Comparison of ENCODE assay signal across 22 cellular contexts in the genomic region with DNA sequence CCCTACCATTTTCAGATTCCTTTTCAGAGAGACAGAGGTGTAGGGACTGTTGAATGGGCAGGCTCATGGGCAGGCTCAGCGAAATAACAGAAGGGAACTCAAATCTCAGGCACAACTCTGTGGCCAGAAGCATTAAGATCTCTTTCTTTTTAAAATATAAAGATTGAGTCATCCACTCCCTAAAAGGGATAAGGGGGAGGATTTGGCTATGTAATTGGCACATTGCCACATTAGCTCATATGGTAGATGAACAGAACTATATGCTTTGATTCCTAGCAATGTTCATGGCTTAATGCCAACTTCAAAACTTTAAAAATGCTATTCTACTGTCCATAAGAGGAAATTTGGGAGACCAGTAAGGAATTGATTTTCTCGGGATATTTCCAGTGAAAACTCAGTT. TPM values are rescaled to one million over a fixed set of nuclear protein-coding genes. Genes with fewer than 3 reads are reported as not detected.
DNase-seq lines count a peak whose midpoint lies in the region; ATAC-seq and TF ChIP-seq lines count a peak whose summit lies in the region.
"Had no signal": no experiment of that assay in that cellular context is flagged by ENCODE, and none has a peak within 500 bp of the region (broad histone marks: within the 10 kb centered on the region; RNA-seq: fewer than 3 reads in every experiment).

No MANE protein-coding gene starts in this region.

- no peaks in the 10 kb centered on the region for H3K4me1 Mint-ChIP-seq in activated CD4-positive, alpha-beta T cell treated with anti-CD3 and anti-CD28 coated beads for 36 hours
- H3K4me1 Mint-ChIP-seq: activated CD4-positive, alpha-beta T cell treated with anti-CD3 and anti-CD28 coated beads, Interleukin-2, amount 10 ng/mL, durations not matched to agents 7 days and 5 days; activated naive CD4-positive, alpha-beta T cell treated with anti-CD3 and anti-CD28 coated beads, Interleukin-2, amount 10 ng/mL, durations not matched to agents 7 days and 5 days; CD4-positive, alpha-beta memory T cell had no signal

- H3K9me3 ChIP-seq in A673 (ENCODE audit: low read depth, low read length, poor library complexity, severe bottlenecking) = no peaks in the 10 kb centered on the region
- H3K9me3 ChIP-seq in mammary epithelial cell (replicated peaks; ENCODE audit: insufficient read depth, low read length) = no peaks in the 10 kb centered on the region
- H3K9me3 ChIP-seq: right lobe of liver, stomach, uterus had no signal

- no peak overlapping the region for H3K9ac ChIP-seq in mammary epithelial cell (ENCODE audit: insufficient read depth, low read length)

- no peak overlapping the region for H3K27ac ChIP-seq in A673 (ENCODE audit: low read depth, low read length, poor library complexity, severe bottlenecking)
- H3K27ac ChIP-seq in mammary epithelial cell (ENCODE audit: insufficient read depth, low read depth, low read length) = no peak overlapping the region
- H3K27ac ChIP-seq: right lobe of liver, stomach, uterus had no signal

- POLR2A ChIA-PET in A673 (lab: Charles Lee; ENCODE audit: low non-redundant PET) = no interaction called here
- POLR2A ChIA-PET in activated CD4-positive, alpha-beta T cell treated with anti-CD3 and anti-CD28 coated beads for 36 hours (lab: Charles Lee) = no interaction called here

- H3K27ac Mint-ChIP-seq in activated CD4-positive, alpha-beta T cell treated with anti-CD3 and anti-CD28 coated beads for 36 hours = no peak overlapping the region
- H3K27ac Mint-ChIP-seq: activated CD4-positive, alpha-beta T cell treated with anti-CD3 and anti-CD28 coated beads, Interleukin-2, amount 10 ng/mL, durations not matched to agents 7 days and 5 days; activated naive CD4-positive, alpha-beta T cell treated with anti-CD3 and anti-CD28 coated beads, Interleukin-2, amount 10 ng/mL, durations not matched to agents 7 days and 5 days; CD4-positive, alpha-beta memory T cell had no signal

- in situ Hi-C loops in mammary epithelial cell (cut with MboI; ENCODE audit: low sequenced_read_pairs in 2 of 2) = loop anchor here (10.0 to 25.0 kb wide), 2 partner anchors 255 to 1288 kb away; no protein-coding TSS in a partner anchor

- BruUV-seq in A673 (replicated peaks; lab: Mats Ljungman, UMichigan) = no TSS peak
- no TSS peak for BruUV-seq in mammary epithelial cell (replicated peaks; lab: Mats Ljungman, UMichigan)

- CTCF ChIA-PET in A673 (lab: Charles Lee) = no interaction called here
- CTCF ChIA-PET in mammary epithelial cell (lab: Charles Lee; ENCODE audit: low non-redundant PET) = no interaction called here
- CTCF ChIA-PET in activated CD4-positive, alpha-beta T cell treated with anti-CD3 and anti-CD28 coated beads for 36 hours (lab: Charles Lee) = no interaction called here

- ATAC-seq in left ventricle myocardium superior = no peak
- no peak for ATAC-seq in activated CD4-positive, alpha-beta T cell treated with anti-CD3 and anti-CD28 coated beads for 36 hours
- ATAC-seq: right lobe of liver had no signal

- no peaks in the 10 kb centered on the region for H3K27me3 ChIP-seq in A673 (replicated peaks; ENCODE audit: insufficient read depth, low read depth, low read length, poor library complexity)
- H3K27me3 ChIP-seq in mammary epithelial cell (ENCODE audit: insufficient read depth, low read length) = no peaks in the 10 kb centered on the region
- H3K27me3 ChIP-seq: right lobe of liver, uterus had no signal

- H3K9me3 Mint-ChIP-seq in activated CD4-positive, alpha-beta T cell treated with anti-CD3 and anti-CD28 coated beads for 36 hours (ENCODE audit: low read depth) = no peaks in the 10 kb centered on the region
- H3K9me3 Mint-ChIP-seq: activated CD4-positive, alpha-beta T cell treated with anti-CD3 and anti-CD28 coated beads, Interleukin-2, amount 10 ng/mL, durations not matched to agents 7 days and 5 days; activated naive CD4-positive, alpha-beta T cell treated with anti-CD3 and anti-CD28 coated beads, Interleukin-2, amount 10 ng/mL, durations not matched to agents 7 days and 5 days had no signal

- no peaks in the 10 kb centered on the region for H3K36me3 Mint-ChIP-seq in activated CD4-positive, alpha-beta T cell treated with anti-CD3 and anti-CD28 coated beads for 36 hours (ENCODE audit: low read depth)
- H3K36me3 Mint-ChIP-seq: activated naive CD4-positive, alpha-beta T cell treated with anti-CD3 and anti-CD28 coated beads, Interleukin-2, amount 10 ng/mL, durations not matched to agents 7 days and 5 days; CD4-positive, alpha-beta memory T cell had no signal

- H4K20me1 ChIP-seq in mammary epithelial cell (ENCODE audit: insufficient read depth, low read length) = no peaks in the 10 kb centered on the region

- no peak overlapping the region for H3K4me2 ChIP-seq in mammary epithelial cell (ENCODE audit: insufficient read depth, low read depth, low read length)

- H3K79me2 ChIP-seq in mammary epithelial cell (ENCODE audit: insufficient read depth, low read length) = no peaks in the 10 kb centered on the region

- no peak overlapping the region for H2AFZ ChIP-seq in mammary epithelial cell (ENCODE audit: low read depth, low read length)

- H3K36me3 ChIP-seq in A673 (ENCODE audit: insufficient read depth, low read length, poor library complexity, severe bottlenecking) (no peaks in the 10 kb centered on the region), mammary epithelial cell (ENCODE audit: insufficient read depth, low read length) (no peaks in the 10 kb centered on the region)
- H3K36me3 ChIP-seq: right lobe of liver, stomach, uterus had no signal

- H3K4me1 ChIP-seq in A673 (ENCODE audit: insufficient read depth, low read length, poor library complexity, severe bottlenecking) = no peaks in the 10 kb centered on the region
- H3K4me1 ChIP-seq in mammary epithelial cell (ENCODE audit: insufficient read depth, low read length) = no peaks in the 10 kb centered on the region
- H3K4me1 ChIP-seq: right lobe of liver, stomach, uterus had no signal

- 19% methylated on average over 2 of the region's 2 CpGs for WGBS in mammary epithelial cell (ENCODE audit: low coverage, missing lambda C conversion rate)

- H3K4me3 ChIP-seq in A673 (ENCODE audit: low read depth, low read length, poor library complexity, severe bottlenecking) (no peak overlapping the region), mammary epithelial cell (replicated peaks in 1 of 3; ENCODE audit: insufficient read depth in 1 of 3, low read depth in 2 of 3, low read length in 3 of 3) (no peak overlapping the region)
- H3K4me3 ChIP-seq: right lobe of liver, stomach, uterus had no signal

- H3K4me3 Mint-ChIP-seq in activated CD4-positive, alpha-beta T cell treated with anti-CD3 and anti-CD28 coated beads for 36 hours = no peak overlapping the region
- H3K4me3 Mint-ChIP-seq: activated CD4-positive, alpha-beta T cell treated with anti-CD3 and anti-CD28 coated beads, Interleukin-2, amount 10 ng/mL, durations not matched to agents 7 days and 5 days; activated naive CD4-positive, alpha-beta T cell treated with anti-CD3 and anti-CD28 coated beads, Interleukin-2, amount 10 ng/mL, durations not matched to agents 7 days and 5 days; CD4-positive, alpha-beta memory T cell had no signal

- intact Hi-C loops in A673 (cut with micrococcal nuclease; ENCODE audit: unreplicated experiment) (no loop called here), mammary epithelial cell (cut with micrococcal nuclease) (loop anchor here (10.0 kb wide), 1 partner anchor 1298 kb away; no protein-coding TSS in a partner anchor), left ventricle myocardium superior (cut with micrococcal nuclease) (no loop called here)
- intact Hi-C loops in activated CD4-positive, alpha-beta T cell treated with anti-CD3 and anti-CD28 coated beads for 36 hours (cut with DNase I, micrococcal nuclease) = no loop called here

- dilution Hi-C loops in mammary epithelial cell (cut with HindIII; ENCODE audit: low sequenced_read_pairs) = no loop called here

- DNase-seq in A673 (ENCODE audit: low spot score) (peak; percentile 12), NCI-H2171 treated with DMSO at 0.1 percent for 48 hours (lab: John Stamatoyannopoulos, UW) (peak; percentile 6), mammary epithelial cell (peak; percentile 5), foreskin melanocyte (peak; percentile 66), left ventricle myocardium superior (no peak), epidermal melanocyte (ENCODE audit: insufficient read length, low spot score) (no peak)
- DNase-seq in activated CD4-positive, alpha-beta T cell treated with anti-CD3 and anti-CD28 coated beads, Interleukin-2, amount 50 U/mL, for 48 hours = no peak
- DNase-seq in activated CD4-positive, alpha-beta T cell treated with anti-CD3 and anti-CD28 coated beads for 36 hours = no peak
- DNase-seq: activated CD4-positive, alpha-beta T cell treated with anti-CD3 and anti-CD28 coated beads, Interleukin-2, amount 10 ng/mL, durations not matched to agents 7 days and 5 days; activated naive CD4-positive, alpha-beta T cell treated with anti-CD3 and anti-CD28 coated beads, Interleukin-2, amount 10 ng/mL, durations not matched to agents 7 days and 5 days; CD4-positive, alpha-beta memory T cell; DND-41; effector CD4-positive, alpha-beta T cell; NCI-H1694; NCI-H446 treated with DMSO at 0.1 percent for 48 hours; right lobe of liver; stimulated activated CD4-positive, alpha-beta T cell treated with anti-CD3 and anti-CD28 coated beads, Interleukin-2, amount 100 ng/mL, for 24 hours; stomach; uterus had no signal

- TF ChIP-seq CTCF in A673 (conservative IDR thresholded peaks at IDR 0.05; ENCODE audit: low read depth, low read length) (no peak), mammary epithelial cell (conservative IDR thresholded peaks at IDR 0.05 in 1 of 2, IDR thresholded peaks at IDR 0.05 in 1 of 2; ENCODE audit: extremely low read depth in 1 of 2, insufficient read depth in 1 of 2, low read depth in 1 of 2, low read length in 2 of 2) (no peak)

- peaks cover 2% of the 10 kb centered on the region for H3K27me3 Mint-ChIP-seq in activated CD4-positive, alpha-beta T cell treated with anti-CD3 and anti-CD28 coated beads for 36 hours
- H3K27me3 Mint-ChIP-seq: activated naive CD4-positive, alpha-beta T cell treated with anti-CD3 and anti-CD28 coated beads, Interleukin-2, amount 10 ng/mL, durations not matched to agents 7 days and 5 days had no signal

RNA-seq across cellular contexts. Expression of a gene that starts 53.8 kb away (rescaled TPM):
- total RNA-seq in A673 (2021) (not detected in 2 replicates), mammary epithelial cell (not detected), left ventricle myocardium superior (0.07 TPM)
- not detected for polyA plus RNA-seq in mammary epithelial cell
- polyA minus RNA-seq in mammary epithelial cell = not detected
- not detected for total RNA-seq in activated CD4-positive, alpha-beta T cell treated with anti-CD3 and anti-CD28 coated beads for 36 hours
- total RNA-seq: activated CD4-positive, alpha-beta T cell treated with anti-CD3 and anti-CD28 coated beads, Interleukin-2, amount 10 ng/mL, durations not matched to agents 7 days and 5 days; CD4-positive, alpha-beta memory T cell; omental fat pad; right lobe of liver had no signal
- polyA plus RNA-seq: AG04450; CD4-positive, alpha-beta memory T cell; liver had no signal

Comparison
In these comparisons a context has a peak if more than half of its experiments do, and no peak if none do; other contexts are left out.
1. DNase-seq: peak in A673 (single experiment), NCI-H2171 treated with DMSO at 0.1 percent for 48 hours (single experiment), mammary epithelial cell (single experiment) and foreskin melanocyte (single experiment); none in left ventricle myocardium superior (single experiment), activated CD4-positive, alpha-beta T cell treated with anti-CD3 and anti-CD28 coated beads, Interleukin-2, amount 50 U/mL, for 48 hours (0 of 2), epidermal melanocyte (single experiment) and activated CD4-positive, alpha-beta T cell treated with anti-CD3 and anti-CD28 coated beads for 36 hours (single experiment).